ENCODE assay signal across 1 cellular context in genomic region chr2:88059979-88060906, GRCh38.
TF ChIP-seq lines count a peak whose summit lies in the region.

No MANE protein-coding gene starts in this region.

TF ChIP-seq in HepG2, 621 proteins besides CTCF, POLR2A, EP300 and RAD21 (continued from another document and continues in another):
- TF ChIP-seq FOSL1 (CRISPR knock-in tag; IDR thresholded peaks at IDR 0.05; ENCODE audit: borderline replicate concordance) = no peak
- TF ChIP-seq, protein P1, sequence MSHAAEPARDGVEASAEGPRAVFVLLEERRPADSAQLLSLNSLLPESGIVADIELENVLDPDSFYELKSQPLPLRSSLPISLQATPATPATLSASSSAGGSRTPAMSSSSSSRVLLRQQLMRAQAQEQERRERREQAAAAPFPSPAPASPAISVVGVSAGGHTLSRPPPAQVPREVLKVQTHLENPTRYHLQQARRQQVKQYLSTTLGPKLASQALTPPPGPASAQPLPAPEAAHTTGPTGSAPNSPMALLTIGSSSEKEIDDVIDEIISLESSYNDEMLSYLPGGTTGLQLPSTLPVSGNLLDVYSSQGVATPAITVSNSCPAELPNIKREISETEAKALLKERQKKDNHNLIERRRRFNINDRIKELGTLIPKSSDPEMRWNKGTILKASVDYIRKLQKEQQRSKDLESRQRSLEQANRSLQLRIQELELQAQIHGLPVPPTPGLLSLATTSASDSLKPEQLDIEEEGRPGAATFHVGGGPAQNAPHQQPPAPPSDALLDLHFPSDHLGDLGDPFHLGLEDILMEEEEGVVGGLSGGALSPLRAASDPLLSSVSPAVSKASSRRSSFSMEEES (CRISPR knock-in tag; IDR thresholded peaks at IDR 0.05) = no peak
- TF ChIP-seq, protein P2, sequence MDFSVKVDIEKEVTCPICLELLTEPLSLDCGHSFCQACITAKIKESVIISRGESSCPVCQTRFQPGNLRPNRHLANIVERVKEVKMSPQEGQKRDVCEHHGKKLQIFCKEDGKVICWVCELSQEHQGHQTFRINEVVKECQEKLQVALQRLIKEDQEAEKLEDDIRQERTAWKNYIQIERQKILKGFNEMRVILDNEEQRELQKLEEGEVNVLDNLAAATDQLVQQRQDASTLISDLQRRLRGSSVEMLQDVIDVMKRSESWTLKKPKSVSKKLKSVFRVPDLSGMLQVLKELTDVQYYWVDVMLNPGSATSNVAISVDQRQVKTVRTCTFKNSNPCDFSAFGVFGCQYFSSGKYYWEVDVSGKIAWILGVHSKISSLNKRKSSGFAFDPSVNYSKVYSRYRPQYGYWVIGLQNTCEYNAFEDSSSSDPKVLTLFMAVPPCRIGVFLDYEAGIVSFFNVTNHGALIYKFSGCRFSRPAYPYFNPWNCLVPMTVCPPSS (IDR thresholded peaks at IDR 0.05) = no peak
- TF ChIP-seq, protein P3, sequence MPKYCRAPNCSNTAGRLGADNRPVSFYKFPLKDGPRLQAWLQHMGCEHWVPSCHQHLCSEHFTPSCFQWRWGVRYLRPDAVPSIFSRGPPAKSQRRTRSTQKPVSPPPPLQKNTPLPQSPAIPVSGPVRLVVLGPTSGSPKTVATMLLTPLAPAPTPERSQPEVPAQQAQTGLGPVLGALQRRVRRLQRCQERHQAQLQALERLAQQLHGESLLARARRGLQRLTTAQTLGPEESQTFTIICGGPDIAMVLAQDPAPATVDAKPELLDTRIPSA (CRISPR knock-in tag; IDR thresholded peaks at IDR 0.05; ENCODE audit: borderline replicate concordance) = no peak
- TF ChIP-seq ZNF430 (CRISPR knock-in tag; IDR thresholded peaks at IDR 0.05) = no peak
- TF ChIP-seq SALL1 (CRISPR knock-in tag; IDR thresholded peaks at IDR 0.05) = no peak
- TF ChIP-seq, protein P4, sequence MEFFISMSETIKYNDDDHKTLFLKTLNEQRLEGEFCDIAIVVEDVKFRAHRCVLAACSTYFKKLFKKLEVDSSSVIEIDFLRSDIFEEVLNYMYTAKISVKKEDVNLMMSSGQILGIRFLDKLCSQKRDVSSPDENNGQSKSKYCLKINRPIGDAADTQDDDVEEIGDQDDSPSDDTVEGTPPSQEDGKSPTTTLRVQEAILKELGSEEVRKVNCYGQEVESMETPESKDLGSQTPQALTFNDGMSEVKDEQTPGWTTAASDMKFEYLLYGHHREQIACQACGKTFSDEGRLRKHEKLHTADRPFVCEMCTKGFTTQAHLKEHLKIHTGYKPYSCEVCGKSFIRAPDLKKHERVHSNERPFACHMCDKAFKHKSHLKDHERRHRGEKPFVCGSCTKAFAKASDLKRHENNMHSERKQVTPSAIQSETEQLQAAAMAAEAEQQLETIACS (CRISPR knock-in tag; IDR thresholded peaks at IDR 0.05) = no peak
- no peak for TF ChIP-seq FOXA1 (IDR thresholded peaks at IDR 0.05)
- peak; percentile 54; the same call in 1 of the 2 replicates for TF ChIP-seq FOXA1 (CRISPR knock-in tag; IDR thresholded peaks at IDR 0.05)
- no peak for TF ChIP-seq MAZ (IDR thresholded peaks at IDR 0.05; ENCODE audit: borderline replicate concordance, low read depth, low read length)
- TF ChIP-seq MAZ (CRISPR knock-in tag; IDR thresholded peaks at IDR 0.05; ENCODE audit: low read depth) = no peak
- TF ChIP-seq MIER3 (CRISPR knock-in tag; IDR thresholded peaks at IDR 0.05; ENCODE audit: borderline replicate concordance) = peak; percentile 39; the same call in 1 of the 2 replicates
- no peak for TF ChIP-seq ZNF562 (CRISPR knock-in tag; IDR thresholded peaks at IDR 0.05; ENCODE audit: borderline replicate concordance)
- TF ChIP-seq TGIF2 (CRISPR knock-in tag; IDR thresholded peaks at IDR 0.05) = no peak
- no peak for TF ChIP-seq ZNF30 (CRISPR knock-in tag; IDR thresholded peaks at IDR 0.05)
- no peak for TF ChIP-seq ZNF569 (CRISPR knock-in tag; IDR thresholded peaks at IDR 0.05; ENCODE audit: borderline replicate concordance)
- TF ChIP-seq ZNF501 (CRISPR knock-in tag; IDR thresholded peaks at IDR 0.05) = no peak
- TF ChIP-seq ZBTB7A (CRISPR knock-in tag; IDR thresholded peaks at IDR 0.05) = no peak
- no peak for TF ChIP-seq ZNF780A (CRISPR knock-in tag; IDR thresholded peaks at IDR 0.05)
- TF ChIP-seq NPAS2 (CRISPR knock-in tag; IDR thresholded peaks at IDR 0.05; ENCODE audit: borderline replicate concordance) = no peak
- no peak for TF ChIP-seq XBP1 (CRISPR knock-in tag; IDR thresholded peaks at IDR 0.05)
- TF ChIP-seq, protein P5, sequence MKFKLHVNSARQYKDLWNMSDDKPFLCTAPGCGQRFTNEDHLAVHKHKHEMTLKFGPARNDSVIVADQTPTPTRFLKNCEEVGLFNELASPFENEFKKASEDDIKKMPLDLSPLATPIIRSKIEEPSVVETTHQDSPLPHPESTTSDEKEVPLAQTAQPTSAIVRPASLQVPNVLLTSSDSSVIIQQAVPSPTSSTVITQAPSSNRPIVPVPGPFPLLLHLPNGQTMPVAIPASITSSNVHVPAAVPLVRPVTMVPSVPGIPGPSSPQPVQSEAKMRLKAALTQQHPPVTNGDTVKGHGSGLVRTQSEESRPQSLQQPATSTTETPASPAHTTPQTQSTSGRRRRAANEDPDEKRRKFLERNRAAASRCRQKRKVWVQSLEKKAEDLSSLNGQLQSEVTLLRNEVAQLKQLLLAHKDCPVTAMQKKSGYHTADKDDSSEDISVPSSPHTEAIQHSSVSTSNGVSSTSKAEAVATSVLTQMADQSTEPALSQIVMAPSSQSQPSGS (CRISPR knock-in tag; IDR thresholded peaks at IDR 0.05) = no peak
- peak; percentile 87 for TF ChIP-seq CEBPG (CRISPR knock-in tag; IDR thresholded peaks at IDR 0.05)
- TF ChIP-seq, protein P6, sequence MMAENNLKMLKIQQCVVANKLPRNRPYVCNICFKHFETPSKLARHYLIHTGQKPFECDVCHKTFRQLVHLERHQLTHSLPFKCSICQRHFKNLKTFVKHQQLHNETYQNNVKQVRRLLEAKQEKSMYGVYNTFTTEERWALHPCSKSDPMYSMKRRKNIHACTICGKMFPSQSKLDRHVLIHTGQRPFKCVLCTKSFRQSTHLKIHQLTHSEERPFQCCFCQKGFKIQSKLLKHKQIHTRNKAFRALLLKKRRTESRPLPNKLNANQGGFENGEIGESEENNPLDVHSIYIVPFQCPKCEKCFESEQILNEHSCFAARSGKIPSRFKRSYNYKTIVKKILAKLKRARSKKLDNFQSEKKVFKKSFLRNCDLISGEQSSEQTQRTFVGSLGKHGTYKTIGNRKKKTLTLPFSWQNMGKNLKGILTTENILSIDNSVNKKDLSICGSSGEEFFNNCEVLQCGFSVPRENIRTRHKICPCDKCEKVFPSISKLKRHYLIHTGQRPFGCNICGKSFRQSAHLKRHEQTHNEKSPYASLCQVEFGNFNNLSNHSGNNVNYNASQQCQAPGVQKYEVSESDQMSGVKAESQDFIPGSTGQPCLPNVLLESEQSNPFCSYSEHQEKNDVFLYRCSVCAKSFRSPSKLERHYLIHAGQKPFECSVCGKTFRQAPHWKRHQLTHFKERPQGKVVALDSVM (CRISPR knock-in tag; IDR thresholded peaks at IDR 0.05) = no peak
- TF ChIP-seq TFDP2 (CRISPR knock-in tag; IDR thresholded peaks at IDR 0.05) = no peak
- TF ChIP-seq SNAI1 (CRISPR knock-in tag; IDR thresholded peaks at IDR 0.05; ENCODE audit: borderline replicate concordance) = no peak
- TF ChIP-seq ISL2 (CRISPR knock-in tag; IDR thresholded peaks at IDR 0.05) = no peak; the same call in 1 of the 2 replicates
- no peak for TF ChIP-seq ARNTL (CRISPR knock-in tag; IDR thresholded peaks at IDR 0.05)
- TF ChIP-seq STAT5B (CRISPR knock-in tag; IDR thresholded peaks at IDR 0.05) = no peak
- no peak for TF ChIP-seq PAF1 (CRISPR knock-in tag; IDR thresholded peaks at IDR 0.05)
- TF ChIP-seq ZNF235 (CRISPR knock-in tag; IDR thresholded peaks at IDR 0.05; ENCODE audit: borderline replicate concordance) = no peak
- no peak for TF ChIP-seq ZNF670 (CRISPR knock-in tag; IDR thresholded peaks at IDR 0.05; ENCODE audit: borderline replicate concordance)
- no peak for TF ChIP-seq HNRNPL (IDR thresholded peaks at IDR 0.05; ENCODE audit: low read depth, low read length)
- no peak for TF ChIP-seq ZNF326 (CRISPR knock-in tag; IDR thresholded peaks at IDR 0.05; ENCODE audit: borderline replicate concordance)
- TF ChIP-seq TBX3 (IDR thresholded peaks at IDR 0.05; ENCODE audit: borderline replicate concordance) = no peak
- TF ChIP-seq, protein P7, sequence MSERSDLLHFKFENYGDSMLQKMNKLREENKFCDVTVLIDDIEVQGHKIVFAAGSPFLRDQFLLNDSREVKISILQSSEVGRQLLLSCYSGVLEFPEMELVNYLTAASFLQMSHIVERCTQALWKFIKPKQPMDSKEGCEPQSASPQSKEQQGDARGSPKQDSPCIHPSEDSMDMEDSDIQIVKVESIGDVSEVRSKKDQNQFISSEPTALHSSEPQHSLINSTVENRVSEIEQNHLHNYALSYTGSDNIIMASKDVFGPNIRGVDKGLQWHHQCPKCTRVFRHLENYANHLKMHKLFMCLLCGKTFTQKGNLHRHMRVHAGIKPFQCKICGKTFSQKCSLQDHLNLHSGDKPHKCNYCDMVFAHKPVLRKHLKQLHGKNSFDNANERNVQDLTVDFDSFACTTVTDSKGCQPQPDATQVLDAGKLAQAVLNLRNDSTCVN (CRISPR knock-in tag; IDR thresholded peaks at IDR 0.05; ENCODE audit: borderline replicate concordance) = no peak
- TF ChIP-seq ZC3H13 (CRISPR knock-in tag; IDR thresholded peaks at IDR 0.05) = no peak
- no peak for TF ChIP-seq PAWR (CRISPR knock-in tag; IDR thresholded peaks at IDR 0.05; ENCODE audit: borderline replicate concordance)
- TF ChIP-seq ZNF337 (CRISPR knock-in tag; IDR thresholded peaks at IDR 0.05; ENCODE audit: borderline replicate concordance, low read depth) = no peak
- TF ChIP-seq SYNCRIP (IDR thresholded peaks at IDR 0.05; ENCODE audit: insufficient read depth, low read depth, low read length) = no peak
- no peak for TF ChIP-seq MAFF (IDR thresholded peaks at IDR 0.05; ENCODE audit: low read depth, low read length)
- TF ChIP-seq ZNF747 (CRISPR knock-in tag; IDR thresholded peaks at IDR 0.05; ENCODE audit: borderline replicate concordance) = no peak
- TF ChIP-seq, protein P8, sequence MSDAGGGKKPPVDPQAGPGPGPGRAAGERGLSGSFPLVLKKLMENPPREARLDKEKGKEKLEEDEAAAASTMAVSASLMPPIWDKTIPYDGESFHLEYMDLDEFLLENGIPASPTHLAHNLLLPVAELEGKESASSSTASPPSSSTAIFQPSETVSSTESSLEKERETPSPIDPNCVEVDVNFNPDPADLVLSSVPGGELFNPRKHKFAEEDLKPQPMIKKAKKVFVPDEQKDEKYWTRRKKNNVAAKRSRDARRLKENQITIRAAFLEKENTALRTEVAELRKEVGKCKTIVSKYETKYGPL (CRISPR knock-in tag; IDR thresholded peaks at IDR 0.05) = no peak
- TF ChIP-seq FOXO4 (CRISPR knock-in tag; conservative IDR thresholded peaks at IDR 0.05) = peak; percentile 39; the same call in 1 of the 2 replicates
- no peak for TF ChIP-seq ELF3 (CRISPR knock-in tag; IDR thresholded peaks at IDR 0.05)
- no peak for TF ChIP-seq ZNF513 (CRISPR knock-in tag; conservative IDR thresholded peaks at IDR 0.05)
- no peak for TF ChIP-seq ZKSCAN8 (CRISPR knock-in tag; IDR thresholded peaks at IDR 0.05; ENCODE audit: borderline replicate concordance)
- no peak for TF ChIP-seq ZNF543 (CRISPR knock-in tag; IDR thresholded peaks at IDR 0.05)
- TF ChIP-seq RFX3 (CRISPR knock-in tag; IDR thresholded peaks at IDR 0.05) = no peak
- peak; percentile 36; the same call in 1 of the 2 replicates for TF ChIP-seq HNF4A (CRISPR knock-in tag; IDR thresholded peaks at IDR 0.05)
